Comparison of ENCODE assay signal across 1 cellular context in genomic region chr12:120240495-120240833, GRCh38.
TF ChIP-seq lines count a peak whose summit lies in the region.

No MANE protein-coding gene starts in this region.

TF ChIP-seq in HCT116, 20 proteins besides CTCF, POLR2A, EP300 and RAD21:
- TF ChIP-seq CBX3 (IDR thresholded peaks at IDR 0.05; ENCODE audit: low read depth) = no peak
- TF ChIP-seq, protein P1, sequence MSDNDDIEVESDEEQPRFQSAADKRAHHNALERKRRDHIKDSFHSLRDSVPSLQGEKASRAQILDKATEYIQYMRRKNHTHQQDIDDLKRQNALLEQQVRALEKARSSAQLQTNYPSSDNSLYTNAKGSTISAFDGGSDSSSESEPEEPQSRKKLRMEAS (IDR thresholded peaks at IDR 0.05) = no peak
- TF ChIP-seq ELF1 (IDR thresholded peaks at IDR 0.05; ENCODE audit: borderline replicate concordance, low read depth) = no peak
- no peak for TF ChIP-seq ZNF274 (IDR thresholded peaks at IDR 0.05; ENCODE audit: low read depth, low read length)
- no peak for TF ChIP-seq REST (IDR thresholded peaks at IDR 0.05; ENCODE audit: low read depth)
- TF ChIP-seq EGR1 (IDR thresholded peaks at IDR 0.05; ENCODE audit: low read depth) = no peak
- TF ChIP-seq CEBPB (IDR thresholded peaks at IDR 0.05; ENCODE audit: low read depth) = no peak
- TF ChIP-seq SP1 (IDR thresholded peaks at IDR 0.05; ENCODE audit: low read depth) = no peak
- no peak for TF ChIP-seq EZH2phosphoT487 (IDR thresholded peaks at IDR 0.05; ENCODE audit: borderline replicate concordance)
- TF ChIP-seq EZH2 (IDR thresholded peaks at IDR 0.05) = no peak
- TF ChIP-seq JUND (IDR thresholded peaks at IDR 0.05) = no peak
- TF ChIP-seq SIN3A (IDR thresholded peaks at IDR 0.05; ENCODE audit: low read depth) = no peak
- no peak for TF ChIP-seq TCF7L2 (IDR thresholded peaks at IDR 0.05; ENCODE audit: borderline replicate concordance, extremely low read depth, insufficient read depth, insufficient read length)
- no peak for TF ChIP-seq POLR2AphosphoS5 (IDR thresholded peaks at IDR 0.05; ENCODE audit: low read depth, low read length)
- TF ChIP-seq SRF (IDR thresholded peaks at IDR 0.05; ENCODE audit: low read depth) = no peak
- TF ChIP-seq ZFX (IDR thresholded peaks at IDR 0.05) = no peak
- no peak for TF ChIP-seq FOSL1 (IDR thresholded peaks at IDR 0.05; ENCODE audit: low read depth)
- no peak for TF ChIP-seq ZBTB33 (IDR thresholded peaks at IDR 0.05; ENCODE audit: extremely low read depth, insufficient replicate concordance, low read length)
